Comparison of ENCODE assay signal across 10 cellular contexts in the genomic region with DNA sequence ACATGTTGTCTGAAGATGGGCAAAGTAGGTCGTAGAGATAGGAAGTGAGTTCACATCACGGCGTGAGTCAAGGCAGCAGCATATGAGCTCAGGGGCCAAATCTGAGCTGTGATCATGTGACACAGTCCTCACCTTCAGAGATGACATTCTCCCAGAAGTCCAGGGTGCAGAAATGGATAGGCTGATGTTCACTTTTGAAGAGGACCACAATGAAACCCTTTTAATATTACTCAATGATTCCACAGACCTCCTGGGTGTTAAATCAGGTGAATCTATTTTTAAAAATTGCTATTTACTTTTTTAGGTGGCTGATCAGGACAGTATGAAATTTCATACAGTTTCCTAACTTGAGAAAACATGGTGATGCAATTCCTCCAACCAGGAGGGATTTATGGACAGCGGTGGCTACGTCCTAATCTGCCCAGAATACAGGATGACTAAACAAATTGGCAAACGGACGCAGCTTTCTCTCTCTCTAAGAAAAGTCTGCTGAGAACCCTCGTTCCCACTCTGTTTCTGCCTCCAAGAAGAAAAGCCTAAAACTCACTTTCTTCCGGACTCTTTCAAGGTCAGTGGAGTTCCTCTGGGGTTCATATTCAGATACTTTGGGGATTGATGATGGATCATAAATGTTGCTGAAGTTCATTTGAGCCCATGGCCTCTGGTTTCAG. TPM values are rescaled to one million over a fixed set of nuclear protein-coding genes. Genes with fewer than 3 reads are reported as not detected.
DNase-seq lines count a peak whose midpoint lies in the region; ATAC-seq and TF ChIP-seq lines count a peak whose summit lies in the region.
"Had no signal": no experiment of that assay in that cellular context is flagged by ENCODE, and none has a peak within 500 bp of the region (broad histone marks: within the 10 kb centered on the region; RNA-seq: fewer than 3 reads in every experiment).

No MANE protein-coding gene starts in this region.

- 28% methylated on average over 4 of the region's 9 CpGs; no CpG with 5 or more reads in 1 of the 2 experiments for WGBS in IMR-90 (ENCODE audit: extremely low coverage in 2 of 2, insufficient read length in 1 of 2), 2 experiments

- peak overlapping the region; percentile 56; the same call in 1 of the 2 replicates for H3K4me2 ChIP-seq in IMR-90 (ENCODE audit: low read depth, low read length)

- no peak overlapping the region; the same call in 1 of the 2 replicates for H2AK5ac ChIP-seq in IMR-90 (ENCODE audit: low read depth, low read length)

- peak overlapping the region; percentile 92 for H3K27ac ChIP-seq in ACC112 (ENCODE audit: low read depth, low read length)
- H3K27ac ChIP-seq in IMR-90 (ENCODE audit: insufficient read depth, low read length): peak overlapping the region; percentile 40; the same call in 1 of the 2 replicates
- no peak overlapping the region for H3K27ac ChIP-seq in left lung

- dilution Hi-C loops in IMR-90 (cut with HindIII; ENCODE audit: low sequenced_read_pairs, unreplicated experiment): no loop called here

- H3K56ac ChIP-seq in IMR-90 (ENCODE audit: extremely low read depth, insufficient read depth, low read length): no peak overlapping the region

- no peak overlapping the region for H2BK15ac ChIP-seq in IMR-90 (ENCODE audit: low read depth, low read length)

- ATAC-seq in IMR-90 (ENCODE audit: low read depth) (0 out of 2 replicates have a peak, but pooled peaks have one; percentile 15), left lung (peak; percentile 27), GM21737 (IDR thresholded peaks at IDR 0.05; ENCODE audit: unreplicated experiment) (no peak), GM18870 (IDR thresholded peaks at IDR 0.05; ENCODE audit: unreplicated experiment) (no peak)

- no peak overlapping the region for H2BK5ac ChIP-seq in IMR-90 (ENCODE audit: low read depth, low read length, poor library complexity, severe bottlenecking)

- POLR2A ChIA-PET in IMR-90 (lab: Charles Lee; ENCODE audit: unreplicated experiment): no interaction called here

- intact Hi-C loops in IMR-90 (cut with micrococcal nuclease) (no loop called here), left lung (cut with DNase I) (no loop called here)

- H3K14ac ChIP-seq in IMR-90 (replicated peaks; ENCODE audit: low read depth, low read length): no peak overlapping the region

- peaks cover 31% of the 10 kb centered on the region for H3K79me2 ChIP-seq in ACC112 (ENCODE audit: control insufficient read depth, insufficient read depth, low read length, unreplicated experiment)

- H3K18ac ChIP-seq in IMR-90 (ENCODE audit: low read depth, low read length): peak overlapping the region; percentile 9; the same call in 1 of the 2 replicates

- H3K9me3 ChIP-seq in IMR-90 (ENCODE audit: control insufficient read depth, insufficient read depth, low read length) (no peaks in the 10 kb centered on the region), left lung (no peaks in the 10 kb centered on the region)

- no peak overlapping the region; the same call in 1 of the 2 replicates for H3K4ac ChIP-seq in IMR-90 (ENCODE audit: low read depth, low read length)

- BruUV-seq in IMR-90 (replicated peaks; lab: Mats Ljungman, UMichigan): no TSS peak

- TF ChIP-seq CTCF in IMR-90 (conservative IDR thresholded peaks at IDR 0.05; ENCODE audit: low read depth, low read length) (no peak), astrocyte of the spinal cord (IDR thresholded peaks at IDR 0.05; ENCODE audit: low read depth, low read length) (no peak), left lung (IDR thresholded peaks at IDR 0.05) (no peak)

- no peak for TF ChIP-seq POLR2A in IMR-90 (IDR thresholded peaks at IDR 0.05; ENCODE audit: low read depth, low read length)

- H3K4me1 ChIP-seq in ACC112 (ENCODE audit: control insufficient read depth, insufficient read depth, low read length, unreplicated experiment) (peaks cover 60% of the 10 kb centered on the region), IMR-90 (ENCODE audit: control insufficient read depth, insufficient read depth, low read length) (peaks cover 7% of the 10 kb centered on the region), left lung (peaks cover 7 to 33% of the 10 kb centered on the region in 2 donors)

- no peak overlapping the region for H2AK9ac ChIP-seq in IMR-90 (replicated peaks; ENCODE audit: low read depth, low read length, poor library complexity)

- peak overlapping the region; percentile 76 for H3K4me3 ChIP-seq in ACC112 (ENCODE audit: low read depth, low read length)
- no peak overlapping the region for H3K4me3 ChIP-seq in IMR-90 (ENCODE audit: insufficient read depth, low read depth, low read length)
- H3K4me3 ChIP-seq in astrocyte of the spinal cord (ENCODE audit: low read depth, low read length): peak overlapping the region; percentile 34
- no peak overlapping the region for H3K4me3 ChIP-seq in left lung

- H3K79me1 ChIP-seq in IMR-90 (ENCODE audit: low read depth in 1 of 2, low read length in 2 of 2): no peaks in the 10 kb centered on the region

- no peak overlapping the region for H3K23ac ChIP-seq in IMR-90 (ENCODE audit: low read depth, low read length)

- H4K20me1 ChIP-seq in IMR-90 (ENCODE audit: insufficient read depth, low read length): no peaks in the 10 kb centered on the region

- peak overlapping the region; percentile 16 for H4K5ac ChIP-seq in IMR-90 (ENCODE audit: low read depth, low read length)

- TF ChIP-seq RAD21 in IMR-90 (IDR thresholded peaks at IDR 0.05; ENCODE audit: low read length): no peak

- H2BK20ac ChIP-seq in IMR-90 (ENCODE audit: low read depth, low read length): no peak overlapping the region

- H4K8ac ChIP-seq in IMR-90 (ENCODE audit: low read depth in 2 of 2, low read length in 2 of 2): 0 out of 4 replicates have a peak overlapping the region, but pooled peaks of 1 of the 2 experiments have one; percentile 21

- CTCF ChIA-PET in IMR-90 (lab: Yijun Ruan, JAX): no interaction called here

- H3K9ac ChIP-seq in IMR-90 (ENCODE audit: low read depth, low read length): no peak overlapping the region

- H3K36me3 ChIP-seq in ACC112 (ENCODE audit: insufficient read depth, low read length): peaks cover 12% of the 10 kb centered on the region; the same call in 1 of the 2 replicates
- no peaks in the 10 kb centered on the region for H3K36me3 ChIP-seq in IMR-90 (ENCODE audit: control insufficient read depth, insufficient read depth, low read length)
- H3K36me3 ChIP-seq in left lung: no peaks in the 10 kb centered on the region

- H2BK120ac ChIP-seq in IMR-90 (ENCODE audit: low read depth, low read length): 0 out of 2 replicates have a peak overlapping the region, but pooled peaks have one; percentile 30

- peak; percentile 93 for DNase-seq in IMR-90
- DNase-seq in astrocyte of the spinal cord (ENCODE audit: low read depth, low spot score): peak; percentile 94
- DNase-seq in left lung: no peak
- no peak for DNase-seq in DMS153 (lab: John Stamatoyannopoulos, UW)
- no peak for DNase-seq in kidney glomerular epithelial cell (lab: John Stamatoyannopoulos, UW)
- DNase-seq: GF-D8, NCI-H187 treated with DMSO at 0.1 percent for 48 hours had no signal

- no peak overlapping the region for H4K91ac ChIP-seq in IMR-90 (ENCODE audit: insufficient read depth, low read depth, low read length)

- H2AFZ ChIP-seq in ACC112 (ENCODE audit: low read length, unreplicated experiment) (no peak overlapping the region), IMR-90 (replicated peaks; ENCODE audit: low read length, poor library complexity) (no peak overlapping the region)

- in situ Hi-C loops in IMR-90 (cut with MboI; ENCODE audit: low sequenced_read_pairs) (no loop called here), astrocyte of the spinal cord (cut with HindIII; ENCODE audit: low sequenced_read_pairs) (no loop called here)

- H3K9me1 ChIP-seq in IMR-90 (ENCODE audit: insufficient read depth, low read length): peaks cover 3% of the 10 kb centered on the region; the same call in 1 of the 2 replicates

- H3K27me3 ChIP-seq in ACC112 (ENCODE audit: insufficient read depth, low read length) (no peaks in the 10 kb centered on the region), IMR-90 (ENCODE audit: control insufficient read depth, insufficient read depth, low read length) (no peaks in the 10 kb centered on the region), left lung (no peaks in the 10 kb centered on the region)

TF ChIP-seq in IMR-90, 13 proteins besides CTCF, POLR2A, EP300 and RAD21:
- TF ChIP-seq MXI1 (IDR thresholded peaks at IDR 0.05; ENCODE audit: borderline replicate concordance, low read depth, low read length) (no peak), MAFK (IDR thresholded peaks at IDR 0.05; ENCODE audit: low read depth, low read length) (no peak), NFE2L2 (IDR thresholded peaks at IDR 0.05; ENCODE audit: low read depth, low read length) (peak; percentile 46), FOS (IDR thresholded peaks at IDR 0.05; ENCODE audit: low read depth, low read length) (peak; percentile 51; the same call in 1 of the 2 replicates), CHD1 (IDR thresholded peaks at IDR 0.05; ENCODE audit: low read depth, low read length) (no peak), CEBPB (IDR thresholded peaks at IDR 0.05; ENCODE audit: low read depth, low read length) (peak; percentile 95)
- TF ChIP-seq, protein P1, sequence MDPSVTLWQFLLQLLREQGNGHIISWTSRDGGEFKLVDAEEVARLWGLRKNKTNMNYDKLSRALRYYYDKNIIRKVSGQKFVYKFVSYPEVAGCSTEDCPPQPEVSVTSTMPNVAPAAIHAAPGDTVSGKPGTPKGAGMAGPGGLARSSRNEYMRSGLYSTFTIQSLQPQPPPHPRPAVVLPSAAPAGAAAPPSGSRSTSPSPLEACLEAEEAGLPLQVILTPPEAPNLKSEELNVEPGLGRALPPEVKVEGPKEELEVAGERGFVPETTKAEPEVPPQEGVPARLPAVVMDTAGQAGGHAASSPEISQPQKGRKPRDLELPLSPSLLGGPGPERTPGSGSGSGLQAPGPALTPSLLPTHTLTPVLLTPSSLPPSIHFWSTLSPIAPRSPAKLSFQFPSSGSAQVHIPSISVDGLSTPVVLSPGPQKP (IDR thresholded peaks at IDR 0.05; ENCODE audit: borderline replicate concordance, low read depth, low read length): no peak

RNA-seq across cellular contexts. Expression of a gene that starts 34.4 kb away (rescaled TPM):
- 3.4 and 4.4 TPM in 2 replicates for total RNA-seq in IMR-90 (2012; rRNA removed)
- 1.4 and 1.6 TPM in 2 replicates for polyA plus RNA-seq in IMR-90 (2012; rRNA removed)
- polyA plus RNA-seq in IMR-90 (2012; cell fraction: cytosol; rRNA removed): 0.33 and 0.35 TPM in 2 replicates
- polyA plus RNA-seq in IMR-90 (2012; cell fraction: nucleus; rRNA removed; ENCODE audit: low replicate concordance): 0.21 and 1.7 TPM in 2 replicates
- 10 to 100 TPM; 21.7 to 45.2 TPM for total RNA-seq in left lung

Comparison
In these comparisons a context has a peak if more than half of its experiments do, and no peak if none do; other contexts are left out.
1. H3K27ac ChIP-seq: peak in ACC112 (single experiment) and IMR-90 (single experiment); none in left lung (0 of 2).
2. H3K4me3 ChIP-seq: peak in ACC112 (single experiment) and astrocyte of the spinal cord (single experiment); none in IMR-90 (single experiment) and left lung (0 of 2).
3. ATAC-seq: peak in IMR-90 (single experiment) and left lung (single experiment); none in GM21737 (single experiment) and GM18870 (single experiment).
4. DNase-seq: peak in IMR-90 (single experiment) and astrocyte of the spinal cord (single experiment); none in left lung (0 of 2), DMS153 (single experiment) and kidney glomerular epithelial cell (single experiment).